ENCODE assay signal across 8 cellular contexts in genomic region chr3:152241142-152242067, GRCh38. TPM values are rescaled to one million over a fixed set of nuclear protein-coding genes. Genes with fewer than 3 reads are reported as not detected.
A peak's percentile ranks its signal among the peaks of the same experiment; 100 is the strongest.
DNase-seq lines count a peak whose midpoint lies in the region; ATAC-seq, FAIRE-seq and TF ChIP-seq lines count a peak whose summit lies in the region.

No MANE protein-coding gene starts in this region.

- FAIRE-seq in keratinocyte (lab: Jason Lieb, UNC): peak; percentile 41

- DNase-seq in NOMO-1 (lab: John Stamatoyannopoulos, UW; ENCODE audit: unreplicated experiment in 2 of 2): peak; percentile 83 to 98
- DNase-seq in keratinocyte (ENCODE audit: low read depth, low spot score): no peak
- DNase-seq in NCI-H2171 treated with DMSO at 0.1 percent for 48 hours (lab: John Stamatoyannopoulos, UW): no peak
- no peak for DNase-seq in NCI-H1105 (lab: John Stamatoyannopoulos, UW)
- DNase-seq in HFFc6: no peak
- no peak for DNase-seq in Ammon's horn (ENCODE audit: low spot score)

- ATAC-seq in GM18511 (IDR thresholded peaks at IDR 0.05; ENCODE audit: unreplicated experiment) (peak; percentile 66), HG02678 (IDR thresholded peaks at IDR 0.05; ENCODE audit: unreplicated experiment) (peak; percentile 65)

- peaks cover 34% of the 10 kb centered on the region for H3K4me1 Mint-ChIP-seq in HFFc6 (ENCODE audit: low read depth)

- H3K9me1 ChIP-seq in keratinocyte (ENCODE audit: control insufficient read depth, extremely low read depth, insufficient read depth, low read length): no peaks in the 10 kb centered on the region

- H3K9ac ChIP-seq in keratinocyte (ENCODE audit: control insufficient read depth, extremely low read depth, insufficient read depth, low read length): no peak overlapping the region

- H3K27ac ChIP-seq in keratinocyte (ENCODE audit: control insufficient read depth, insufficient read depth, low read length): no peak overlapping the region

- peaks cover 5% of the 10 kb centered on the region for H3K9me3 Mint-ChIP-seq in HFFc6

- H4K20me1 ChIP-seq in keratinocyte (ENCODE audit: control insufficient read depth, extremely low read depth, insufficient read depth, low read length): no peaks in the 10 kb centered on the region

- H3K4me2 ChIP-seq in keratinocyte (ENCODE audit: control insufficient read depth, extremely low read depth, insufficient read depth, low read depth, low read length): no peak overlapping the region

- no peak overlapping the region for H3K27ac Mint-ChIP-seq in HFFc6

- no peaks in the 10 kb centered on the region for H3K9me3 ChIP-seq in keratinocyte (ENCODE audit: control insufficient read depth, low read depth, low read length)

- H3K79me2 ChIP-seq in keratinocyte (ENCODE audit: control insufficient read depth, insufficient read depth, low read length): no peaks in the 10 kb centered on the region

- peak overlapping the region; percentile 52 for H2AFZ ChIP-seq in keratinocyte (ENCODE audit: control insufficient read depth, low read length)

- no peak overlapping the region for H3K4me3 Mint-ChIP-seq in HFFc6

- TF ChIP-seq CTCF in keratinocyte (optimal IDR thresholded peaks at IDR 0.05 in 1 of 3, IDR thresholded peaks at IDR 0.05 in 1 of 3, conservative IDR thresholded peaks at IDR 0.05 in 1 of 3; ENCODE audit: extremely low read depth in 1 of 3, insufficient read depth in 2 of 3, low read length in 3 of 3) (no peak), HFFc6 (IDR thresholded peaks at IDR 0.05) (no peak)

- dilution Hi-C loops in keratinocyte (cut with MboI; ENCODE audit: extremely low pct_ligation_motif_present, low sequenced_read_pairs): no loop called here

- no peaks in the 10 kb centered on the region for H3K36me3 Mint-ChIP-seq in HFFc6 (ENCODE audit: low read depth)

- no peak overlapping the region for H3K4me3 ChIP-seq in keratinocyte (ENCODE audit: control insufficient read depth in 2 of 3, extremely low read depth in 1 of 3, insufficient read depth in 2 of 3, low read depth in 1 of 3, low read length in 3 of 3)

- no peaks in the 10 kb centered on the region for H3K27me3 ChIP-seq in keratinocyte (ENCODE audit: control insufficient read depth, extremely low read depth, insufficient read depth, low read length)

- no peaks in the 10 kb centered on the region; the same call in 1 of the 2 replicates for H3K27me3 Mint-ChIP-seq in HFFc6 (ENCODE audit: insufficient read depth)

- H3K4me1 ChIP-seq in keratinocyte (ENCODE audit: control insufficient read depth, extremely low read depth, insufficient read depth, low read length): peaks cover 10% of the 10 kb centered on the region

- no peaks in the 10 kb centered on the region for H3K36me3 ChIP-seq in keratinocyte (ENCODE audit: control insufficient read depth in 2 of 2, extremely low read depth in 1 of 2, insufficient read depth in 2 of 2, low read length in 2 of 2)

RNA-seq across cellular contexts. Expression of gene MBNL1, which starts 27.3 kb away (rescaled TPM):
- 56.4 to 71.2 TPM (median 58.3 TPM) in 3 replicates for polyA plus RNA-seq in keratinocyte
- polyA plus RNA-seq in keratinocyte (2011; ENCODE audit: low read depth): 46.2 TPM
- polyA plus RNA-seq in keratinocyte (2011; cell fraction: cytosol; rRNA removed): 49.0 and 54.8 TPM in 2 replicates
- 76.5 and 82.3 TPM in 2 replicates for polyA plus RNA-seq in keratinocyte (2011; cell fraction: nucleus; rRNA removed)
- 26.3 and 45.5 TPM in 2 replicates for polyA plus RNA-seq in keratinocyte (2012; ENCODE audit: low replicate concordance)
- 98.5 to 233 TPM (median 221 TPM) in 3 replicates for polyA minus RNA-seq in keratinocyte
- polyA minus RNA-seq in keratinocyte (2011; cell fraction: cytosol; rRNA and poly(A)+ RNA removed): 130 TPM
- polyA minus RNA-seq in keratinocyte (2011; cell fraction: nucleus; rRNA and poly(A)+ RNA removed): 153 and 237 TPM in 2 replicates
- 100 to 1,000 TPM; 200 to 291 (median 244) TPM for total RNA-seq in HFFc6 (2021; fragmentation: NEBNext Ultra II Directional; extraction: Animal tissue kit (Norgen Biotek cat#: 25700))

Comparison
In these comparisons a context has a peak if more than half of its experiments do, and no peak if none do; other contexts are left out.
1. DNase-seq: peak in NOMO-1 (2 of 2); none in keratinocyte (single experiment), NCI-H2171 treated with DMSO at 0.1 percent for 48 hours (single experiment), NCI-H1105 (single experiment), HFFc6 (single experiment) and Ammon's horn (single experiment).